ENCODE assay signal across 8 cellular contexts in the genomic region with DNA sequence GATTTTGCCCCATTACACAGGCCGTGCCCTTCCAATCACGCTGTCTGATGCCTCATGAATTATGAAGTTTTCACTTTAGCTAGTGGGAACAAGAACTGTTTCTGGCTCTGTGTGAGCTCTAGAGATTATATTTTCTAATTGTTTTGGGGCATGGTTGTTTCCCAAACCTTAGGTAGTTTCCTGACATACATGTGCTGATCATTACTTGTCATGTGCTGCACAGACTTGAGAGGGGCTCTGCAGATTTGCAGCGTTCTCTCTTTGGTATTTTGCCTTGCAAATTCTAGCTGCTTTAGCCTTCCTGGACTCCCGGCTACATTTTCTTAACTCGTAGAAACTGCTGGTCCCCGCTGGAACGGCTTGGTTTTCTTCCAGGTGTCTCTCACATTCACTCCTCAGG.
"Had no signal": no experiment of that assay in that cellular context is flagged by ENCODE, and none has a peak within 500 bp of the region (broad histone marks: within the 10 kb centered on the region; RNA-seq: fewer than 3 reads in every experiment).

No MANE protein-coding gene starts in this region.

- DNase-seq: GOT3, H9, HCEC 1CT, IMR-90, KG1 had no signal

- ATAC-seq: K562 had no signal

- H3K27ac ChIP-seq: HL-60 had no signal

- H3K4me3 ChIP-seq: K562 had no signal

- FAIRE-seq: H54, K562 had no signal
